Comparison of ENCODE assay signal across 24 cellular contexts in the genomic region with DNA sequence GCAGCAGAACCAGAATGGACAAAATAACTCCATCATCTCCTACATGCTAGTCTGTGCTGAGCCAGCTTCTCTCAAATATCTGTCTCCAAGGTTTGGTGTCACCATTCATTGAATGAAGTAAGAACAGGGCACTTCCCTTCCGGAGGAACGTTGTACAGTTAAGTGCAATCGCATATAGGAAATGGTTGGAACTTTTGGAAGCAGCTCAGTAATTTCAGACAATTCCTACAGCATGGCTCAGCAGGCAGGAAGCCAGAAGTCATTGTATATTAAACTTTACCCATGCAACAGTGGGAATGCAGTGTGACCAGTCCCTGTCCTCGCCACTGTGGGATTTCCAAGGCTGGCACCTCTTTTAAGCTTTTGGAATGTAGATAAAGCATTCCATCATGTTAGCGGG. TPM values are rescaled to one million over a fixed set of nuclear protein-coding genes. Genes with fewer than 3 reads are reported as not detected.
DNase-seq lines count a peak whose midpoint lies in the region; ATAC-seq and TF ChIP-seq lines count a peak whose summit lies in the region.
"Had no signal": no experiment of that assay in that cellular context is flagged by ENCODE, and none has a peak within 500 bp of the region (broad histone marks: within the 10 kb centered on the region; RNA-seq: fewer than 3 reads in every experiment).

No MANE protein-coding gene starts in this region.

- no peak overlapping the region for H4K8ac ChIP-seq in IMR-90 (ENCODE audit: low read depth in 2 of 2, low read length in 2 of 2)
- no peak overlapping the region for H4K8ac ChIP-seq in trophoblast cell (ENCODE audit: low read depth, low read length)

- H2BK120ac ChIP-seq in IMR-90 (ENCODE audit: low read depth, low read length): no peak overlapping the region; the same call in 1 of the 2 replicates
- no peak overlapping the region for H2BK120ac ChIP-seq in trophoblast cell (ENCODE audit: insufficient read depth, low read length, poor library complexity)

- dilution Hi-C loops in IMR-90 (cut with HindIII; ENCODE audit: low sequenced_read_pairs, unreplicated experiment): no loop called here

- no peak overlapping the region for H2BK15ac ChIP-seq in IMR-90 (ENCODE audit: low read depth, low read length)

- H4K20me1 ChIP-seq in IMR-90 (ENCODE audit: insufficient read depth, low read length): no peaks in the 10 kb centered on the region

- no TSS peak for BruUV-seq in IMR-90 (replicated peaks; lab: Mats Ljungman, UMichigan)

- H3K9me3 ChIP-seq in IMR-90 (ENCODE audit: control insufficient read depth, insufficient read depth, low read length) (no peaks in the 10 kb centered on the region), trophoblast cell (ENCODE audit: insufficient read depth, low read depth, low read length) (no peaks in the 10 kb centered on the region)
- H3K9me3 ChIP-seq: stomach, transverse colon had no signal

- in situ Hi-C loops in IMR-90 (cut with MboI; ENCODE audit: low sequenced_read_pairs): loop anchor here (25.0 kb wide), 1 partner anchor 863 kb away; no protein-coding TSS in a partner anchor

- no peak for TF ChIP-seq POLR2A in IMR-90 (IDR thresholded peaks at IDR 0.05; ENCODE audit: low read depth, low read length)

- H2AFZ ChIP-seq in IMR-90 (replicated peaks; ENCODE audit: low read length, poor library complexity) (no peak overlapping the region), trophoblast cell (ENCODE audit: insufficient read depth, low read length, poor library complexity) (no peak overlapping the region)

- no peaks in the 10 kb centered on the region for H3K79me2 ChIP-seq in trophoblast cell (ENCODE audit: control insufficient read depth, insufficient read depth, low read length, poor library complexity)

- H3K56ac ChIP-seq in IMR-90 (ENCODE audit: extremely low read depth, insufficient read depth, low read length): no peak overlapping the region

- POLR2A ChIA-PET in BJ (lab: Charles Lee): no interaction called here
- POLR2A ChIA-PET in IMR-90 (lab: Charles Lee; ENCODE audit: unreplicated experiment): no interaction called here

- no peak overlapping the region for H3K4ac ChIP-seq in IMR-90 (ENCODE audit: low read depth, low read length)
- H3K4ac ChIP-seq in trophoblast cell (ENCODE audit: low read depth, low read length): no peak overlapping the region

- H3K4me3 ChIP-seq in BJ (ENCODE audit: low read depth, low read length) (no peak overlapping the region), IMR-90 (ENCODE audit: insufficient read depth, low read depth, low read length) (no peak overlapping the region), trophoblast cell (ENCODE audit: low read depth, low read length) (no peak overlapping the region)
- H3K4me3 ChIP-seq: GM12878, stomach, transverse colon had no signal

- H3K27me3 ChIP-seq in BJ (ENCODE audit: control insufficient read depth, insufficient read depth, low read length) (no peaks in the 10 kb centered on the region), IMR-90 (ENCODE audit: control insufficient read depth, insufficient read depth, low read length) (no peaks in the 10 kb centered on the region; the same call in 1 of the 2 replicates), trophoblast cell (ENCODE audit: insufficient read depth, low read length) (no peaks in the 10 kb centered on the region)
- H3K27me3 ChIP-seq: transverse colon had no signal

- no peak overlapping the region for H2BK12ac ChIP-seq in trophoblast cell (ENCODE audit: low read length)

- H3K4me2 ChIP-seq in IMR-90 (ENCODE audit: low read depth, low read length) (peak overlapping the region; percentile 46), trophoblast cell (ENCODE audit: low read length) (no peak overlapping the region)

- peaks cover 1% of the 10 kb centered on the region for H3K4me1 ChIP-seq in IMR-90 (ENCODE audit: control insufficient read depth, insufficient read depth, low read length)
- peaks cover 0 to 3% of the 10 kb centered on the region in 2 experiments for H3K4me1 ChIP-seq in trophoblast cell (ENCODE audit: control insufficient read depth in 1 of 2, insufficient read depth in 2 of 2, low read length in 2 of 2)
- H3K4me1 ChIP-seq: stomach, transverse colon had no signal

- H4K91ac ChIP-seq in IMR-90 (ENCODE audit: insufficient read depth, low read depth, low read length) (no peak overlapping the region), trophoblast cell (ENCODE audit: low read depth, low read length) (no peak overlapping the region)

- H2BK20ac ChIP-seq in IMR-90 (ENCODE audit: low read depth, low read length): no peak overlapping the region

- H3K14ac ChIP-seq in IMR-90 (replicated peaks; ENCODE audit: low read depth, low read length) (no peak overlapping the region), trophoblast cell (ENCODE audit: low read length) (no peak overlapping the region)

- WGBS in IMR-90 (ENCODE audit: extremely low coverage in 2 of 2, insufficient read length in 1 of 2), 2 experiments: no CpG with 5 or more reads among the region's 5 CpGs
- no CpG with 5 or more reads among the region's 5 CpGs for WGBS in trophoblast cell (ENCODE audit: extremely low coverage, insufficient coverage, insufficient read length)

- no peaks in the 10 kb centered on the region; the same call in 1 of the 2 replicates for H3K9me1 ChIP-seq in IMR-90 (ENCODE audit: insufficient read depth, low read length)

- no peak overlapping the region for H2BK5ac ChIP-seq in IMR-90 (ENCODE audit: low read depth, low read length, poor library complexity, severe bottlenecking)
- H2BK5ac ChIP-seq in trophoblast cell (ENCODE audit: low read depth, low read length, poor library complexity): no peak overlapping the region

- no peak for TF ChIP-seq RAD21 in IMR-90 (IDR thresholded peaks at IDR 0.05; ENCODE audit: low read length)

- no peak overlapping the region for H3K9ac ChIP-seq in IMR-90 (ENCODE audit: low read depth, low read length)
- H3K9ac ChIP-seq in trophoblast cell (ENCODE audit: low read length): no peak overlapping the region

- peak; percentile 59 for ATAC-seq in IMR-90 (ENCODE audit: low read depth)
- ATAC-seq in GM21447 (IDR thresholded peaks at IDR 0.05; ENCODE audit: unreplicated experiment): no peak
- no peak for ATAC-seq in HG03457 (IDR thresholded peaks at IDR 0.05; ENCODE audit: unreplicated experiment)
- ATAC-seq: activated CD4-positive, alpha-beta T cell treated with anti-CD3 and anti-CD28 coated beads for 36 hours; GM12878; left cardiac atrium had no signal

- H2AK5ac ChIP-seq in IMR-90 (ENCODE audit: low read depth, low read length) (no peak overlapping the region), trophoblast cell (ENCODE audit: low read length) (no peak overlapping the region)

- no peak overlapping the region for H3K23ac ChIP-seq in IMR-90 (ENCODE audit: low read depth, low read length)
- H3K23ac ChIP-seq in trophoblast cell (ENCODE audit: low read length): no peak overlapping the region

- DNase-seq in BJ (ENCODE audit: low read depth) (peak; percentile 6), IMR-90 (peak; percentile 45), dermis microvascular lymphatic vessel endothelial cell (ENCODE audit: low read depth in 2 of 2) (peak; percentile 35 to 45), trophoblast cell (peak; percentile 81 to 93), T-helper 2 cell (no peak), 8988T (no peak)
- DNase-seq: activated CD4-positive, alpha-beta T cell treated with anti-CD3 and anti-CD28 coated beads for 36 hours; effector CD8-positive, alpha-beta T cell; left cardiac atrium; NCI-H1105; NCI-H2029 treated with DMSO at 0.1 percent for 48 hours; occipital lobe; OCI-M1; SIG-M5; stimulated activated CD4-positive, alpha-beta T cell treated with anti-CD3 and anti-CD28 coated beads, Interleukin-12 subunit alpha, Interleukin-12 subunit beta, amount 100 ng/mL, for 4 hours; stomach; T-helper 1 cell; transverse colon had no signal

- H3K27ac ChIP-seq in IMR-90 (ENCODE audit: insufficient read depth, low read length) (no peak overlapping the region), trophoblast cell (ENCODE audit: low read depth, low read length) (no peak overlapping the region)
- H3K27ac ChIP-seq: stomach, transverse colon had no signal

- H4K5ac ChIP-seq in IMR-90 (ENCODE audit: low read depth, low read length): no peak overlapping the region

- H3K18ac ChIP-seq in IMR-90 (ENCODE audit: low read depth, low read length) (no peak overlapping the region; the same call in 1 of the 2 replicates), trophoblast cell (ENCODE audit: low read length) (no peak overlapping the region)

- H4K12ac ChIP-seq in trophoblast cell (ENCODE audit: low read depth, low read length): no peak overlapping the region

- CTCF ChIA-PET in BJ (lab: Yijun Ruan, JAX) (interaction anchor here (1.0 to 8.3 kb wide), 2 partner anchors 16 to 262 kb away, joined by 3 to 76 read pairs; no protein-coding TSS in a partner anchor), IMR-90 (lab: Yijun Ruan, JAX) (interaction anchor here (0.7 kb wide), 1 partner anchor 17 kb away, joined by 3 read pairs; no protein-coding TSS in a partner anchor)

- H3K79me1 ChIP-seq in IMR-90 (ENCODE audit: low read depth in 1 of 2, low read length in 2 of 2): no peaks in the 10 kb centered on the region
- H3K79me1 ChIP-seq in trophoblast cell (ENCODE audit: low read length): no peaks in the 10 kb centered on the region

- no peak overlapping the region for H2AK9ac ChIP-seq in IMR-90 (replicated peaks; ENCODE audit: low read depth, low read length, poor library complexity)

- TF ChIP-seq CTCF in BJ (IDR thresholded peaks at IDR 0.05; ENCODE audit: insufficient read depth, low read depth, low read length) (no peak), IMR-90 (conservative IDR thresholded peaks at IDR 0.05; ENCODE audit: low read depth, low read length) (no peak)

- intact Hi-C loops in IMR-90 (cut with micrococcal nuclease): no loop called here

- no peaks in the 10 kb centered on the region for H3K36me3 ChIP-seq in BJ (ENCODE audit: control insufficient read depth, insufficient read depth, low read length)
- H3K36me3 ChIP-seq in IMR-90 (ENCODE audit: control insufficient read depth, insufficient read depth, low read length): no peaks in the 10 kb centered on the region
- no peaks in the 10 kb centered on the region for H3K36me3 ChIP-seq in trophoblast cell (ENCODE audit: control insufficient read depth in 1 of 2, insufficient read depth in 2 of 2, low read length in 2 of 2)
- H3K36me3 ChIP-seq: stomach, transverse colon had no signal

RNA-seq across cellular contexts. Expression of a gene that starts 51.1 kb away (rescaled TPM):
- polyA plus RNA-seq in BJ (2011; rRNA removed) (0.34 and 0.43 TPM in 2 replicates), IMR-90 (2012; rRNA removed) (not detected in 2 replicates)
- 0.81 and 1.4 TPM in 2 replicates for polyA minus RNA-seq in BJ (2011; rRNA and poly(A)+ RNA removed)
- total RNA-seq in IMR-90 (2012; rRNA removed) (not detected in 2 replicates), dermis microvascular lymphatic vessel endothelial cell (not detected in 2 replicates)
- polyA plus RNA-seq in IMR-90 (2012; cell fraction: cytosol; rRNA removed): not detected in 2 replicates
- polyA plus RNA-seq in IMR-90 (2012; cell fraction: nucleus; rRNA removed; ENCODE audit: low replicate concordance): not detected in 2 replicates
- not detected in 2 replicates for polyA plus RNA-seq in trophoblast cell (2013)
- total RNA-seq: activated CD4-positive, alpha-beta T cell treated with anti-CD3 and anti-CD28 coated beads for 36 hours; activated T-helper 1 cell treated with anti-CD3 and anti-CD28 coated beads, Interleukin-12 subunit alpha, Interleukin-12 subunit beta, Interleukin-2, Interleukin-4 antibody, amounts not matched to agents 30 ng/mL and 10 ng/mL and 1 ng/mL, durations not matched to agents 14 hours and 24 hours and 36 hours; chondrocyte; GM12878; left cardiac atrium; renal cortical epithelial cell had no signal
- polyA plus RNA-seq: GM12878 had no signal

RNA-seq across cellular contexts. Expression of a gene that starts 56.6 kb away (rescaled TPM):
- polyA plus RNA-seq in BJ (2011; rRNA removed) (1.3 and 1.8 TPM in 2 replicates), IMR-90 (2012; rRNA removed) (0.63 and 0.98 TPM in 2 replicates)
- polyA minus RNA-seq in BJ (2011; rRNA and poly(A)+ RNA removed): 0.57 and 2.0 TPM in 2 replicates
- total RNA-seq in IMR-90 (2012; rRNA removed) (0.28 and 0.54 TPM in 2 replicates), dermis microvascular lymphatic vessel endothelial cell (under 0.01 and 0.25 TPM in 2 replicates)
- 0.08 and 0.24 TPM in 2 replicates for polyA plus RNA-seq in IMR-90 (2012; cell fraction: cytosol; rRNA removed)
- 2.2 and 6.4 TPM in 2 replicates for polyA plus RNA-seq in IMR-90 (2012; cell fraction: nucleus; rRNA removed; ENCODE audit: low replicate concordance)
- 0.94 and 1.1 TPM in 2 replicates for polyA plus RNA-seq in trophoblast cell (2013)

Comparison
In these comparisons a context has a peak if more than half of its experiments do, and no peak if none do; other contexts are left out.
1. DNase-seq: peak in BJ (single experiment), IMR-90 (single experiment), dermis microvascular lymphatic vessel endothelial cell (2 of 2) and trophoblast cell (2 of 2); none in T-helper 2 cell (0 of 5) and 8988T (single experiment).